Comparison of ENCODE assay signal across 17 cellular contexts in genomic region chr3:70824078-70824477, GRCh38.
DNase-seq lines count a peak whose midpoint lies in the region; FAIRE-seq and TF ChIP-seq lines count a peak whose summit lies in the region.
"Had no signal": no experiment of that assay in that cellular context is flagged by ENCODE, and none has a peak within 500 bp of the region (broad histone marks: within the 10 kb centered on the region; RNA-seq: fewer than 3 reads in every experiment).

No MANE protein-coding gene starts in this region.

- H3K36me3 ChIP-seq in SJCRH30 (no peaks in the 10 kb centered on the region), kidney (ENCODE audit: control insufficient read depth in 1 of 2, insufficient read depth in 2 of 2, low read length in 2 of 2) (no peaks in the 10 kb centered on the region)
- H3K36me3 ChIP-seq: neural progenitor cell, sigmoid colon, vagina had no signal

- H3K9ac ChIP-seq in kidney (ENCODE audit: low read length in 2 of 2): no peak overlapping the region
- H3K9ac ChIP-seq: neural progenitor cell, SK-N-SH had no signal

- H3K4me1 ChIP-seq in SJCRH30 (peaks cover 23% of the 10 kb centered on the region), kidney (ENCODE audit: control insufficient read depth in 1 of 2, insufficient read depth in 1 of 2, low read depth in 1 of 2, low read length in 2 of 2) (no peaks in the 10 kb centered on the region)
- H3K4me1 ChIP-seq: sigmoid colon, vagina had no signal

- H3K4me3 ChIP-seq in SJCRH30 (no peak overlapping the region), kidney (ENCODE audit: low read length in 2 of 2) (no peak overlapping the region)
- H3K4me3 ChIP-seq: neural progenitor cell, sigmoid colon, vagina had no signal

- H3K9me3 ChIP-seq in SJCRH30 (replicated peaks) (no peaks in the 10 kb centered on the region), kidney (ENCODE audit: control insufficient read depth in 1 of 2, low read length in 2 of 2) (no peaks in the 10 kb centered on the region)
- H3K9me3 ChIP-seq: sigmoid colon, SK-N-SH, vagina had no signal

- DNase-seq in GM03348 (ENCODE audit: low spot score): peak; percentile 9
- DNase-seq in SJCRH30: peak in 1 of 2 experiments; percentile 24
- peak; percentile 51 for DNase-seq in fibroblast of gingiva (ENCODE audit: low read depth)
- peak; percentile 31 for DNase-seq in pons (ENCODE audit: low spot score)
- no peak for DNase-seq in DMS53 treated with DMSO at 0.1 percent for 48 hours (lab: John Stamatoyannopoulos, UW; ENCODE audit: unreplicated experiment)
- DNase-seq in H4 (ENCODE audit: low spot score): no peak
- no peak for DNase-seq in kidney
- DNase-seq in activated CD4-positive, CD25-positive, alpha-beta regulatory T cell (lab: John Stamatoyannopoulos, UW): no peak
- DNase-seq: activated CD4-positive, alpha-beta T cell treated with anti-CD3 and anti-CD28 coated beads for 48 hours; left cardiac atrium; midbrain; NCI-H2029 treated with DMSO at 0.1 percent for 48 hours; NCI-H510A treated with DMSO at 0.1 percent for 48 hours; sigmoid colon; SK-N-SH had no signal

- intact Hi-C loops in kidney (cut with DNase I): no loop called here

- no peak for FAIRE-seq in kidney (lab: Jason Lieb, UNC)

- H3K27ac ChIP-seq in SJCRH30 (peak overlapping the region; percentile 92), kidney (ENCODE audit: low read depth in 2 of 2, low read length in 2 of 2) (no peak overlapping the region)
- H3K27ac ChIP-seq: neural progenitor cell, vagina had no signal

- no peak for TF ChIP-seq CTCF in kidney (IDR thresholded peaks at IDR 0.05; ENCODE audit: borderline replicate concordance, extremely low read depth, insufficient read depth)

- H3K27me3 ChIP-seq in SJCRH30: no peaks in the 10 kb centered on the region
- H3K27me3 ChIP-seq: neural progenitor cell, sigmoid colon, vagina had no signal

Comparison
In these comparisons a context has a peak if more than half of its experiments do, and no peak if none do; other contexts are left out.
1. DNase-seq: peak in GM03348 (single experiment), fibroblast of gingiva (single experiment) and pons (single experiment); none in DMS53 treated with DMSO at 0.1 percent for 48 hours (single experiment), H4 (single experiment), kidney (single experiment) and activated CD4-positive, CD25-positive, alpha-beta regulatory T cell (0 of 4).